In genomic region chr4:142262956-142263355, GRCh38 we compare ENCODE assay signal across 16 cellular contexts.
"Had no signal": no experiment of that assay in that cellular context is flagged by ENCODE, and none has a peak within 500 bp of the region (broad histone marks: within the 10 kb centered on the region; RNA-seq: fewer than 3 reads in every experiment).

No MANE protein-coding gene starts in this region.

- DNase-seq: activated effector memory CD4-positive, alpha-beta T cell treated with Interleukin-2 at 50 U/mL for 16 hours; activated naive CD8-positive, alpha-beta T cell treated with anti-CD3 and anti-CD28 coated beads, Interleukin-2, amount 10 ng/mL, durations not matched to agents 7 days and 5 days; aorta; kidney glomerular epithelial cell; retina; SK-N-SH; stimulated activated CD4-positive, alpha-beta T cell treated with anti-CD3 and anti-CD28 coated beads, Interleukin-4, amount 100 ng/mL, for 24 hours; stimulated activated naive CD8-positive, alpha-beta T cell treated with anti-CD3 and anti-CD28 coated beads, Interleukin-15, amount 100 ng/mL, for 72 hours; testis; upper lobe of right lung had no signal

- H3K4me3 Mint-ChIP-seq: activated naive CD8-positive, alpha-beta T cell treated with anti-CD3 and anti-CD28 coated beads, Interleukin-2, amount 10 ng/mL, durations not matched to agents 7 days and 5 days; mesothelial cell of epicardium; stimulated activated naive CD8-positive, alpha-beta T cell treated with anti-CD3 and anti-CD28 coated beads, Interleukin-15, amount 100 ng/mL, for 72 hours; T-helper 1 cell treated with Interleukin-12 subunit alpha and Interleukin-12 subunit beta and Interleukin-4 antibody, amounts not matched to agents 30 μg/mL and 1 μg/mL, for 36 hours had no signal

- H3K9me3 ChIP-seq: breast epithelium, gastroesophageal sphincter, neutrophil, SK-N-SH, testis, upper lobe of right lung had no signal

- H3K27ac ChIP-seq: breast epithelium, epithelial cell of prostate, gastroesophageal sphincter, neutrophil, testis, upper lobe of right lung had no signal

- H3K4me3 ChIP-seq: breast epithelium, gastroesophageal sphincter, testis, upper lobe of right lung had no signal

- H3K27ac Mint-ChIP-seq: T-helper 1 cell treated with Interleukin-12 subunit alpha and Interleukin-12 subunit beta and Interleukin-4 antibody, amounts not matched to agents 30 μg/mL and 1 μg/mL, for 36 hours had no signal

- H3K36me3 ChIP-seq: breast epithelium, gastroesophageal sphincter, neutrophil had no signal

- H3K4me2 ChIP-seq: SK-N-SH had no signal

- H3K9ac ChIP-seq: SK-N-SH had no signal

- ATAC-seq: gastroesophageal sphincter; stimulated activated naive CD8-positive, alpha-beta T cell treated with anti-CD3 and anti-CD28 coated beads, Interleukin-15, amount 100 ng/mL, for 72 hours; upper lobe of right lung had no signal

- H3K4me1 ChIP-seq: breast epithelium, testis, upper lobe of right lung had no signal

- H3K27me3 ChIP-seq: breast epithelium, gastroesophageal sphincter, neutrophil, testis, upper lobe of right lung had no signal

- H3K27me3 Mint-ChIP-seq: activated naive CD8-positive, alpha-beta T cell treated with anti-CD3 and anti-CD28 coated beads, Interleukin-2, amount 10 ng/mL, durations not matched to agents 7 days and 5 days; stimulated activated naive CD8-positive, alpha-beta T cell treated with anti-CD3 and anti-CD28 coated beads, Interleukin-15, amount 100 ng/mL, for 72 hours had no signal

- H3K9me3 Mint-ChIP-seq: activated naive CD8-positive, alpha-beta T cell treated with anti-CD3 and anti-CD28 coated beads, Interleukin-2, amount 10 ng/mL, durations not matched to agents 7 days and 5 days; mesothelial cell of epicardium; stimulated activated naive CD8-positive, alpha-beta T cell treated with anti-CD3 and anti-CD28 coated beads, Interleukin-15, amount 100 ng/mL, for 72 hours; T-helper 1 cell treated with Interleukin-12 subunit alpha and Interleukin-12 subunit beta and Interleukin-4 antibody, amounts not matched to agents 30 μg/mL and 1 μg/mL, for 36 hours had no signal
